19 cellular contexts compared by ENCODE assay signal in the genomic region with DNA sequence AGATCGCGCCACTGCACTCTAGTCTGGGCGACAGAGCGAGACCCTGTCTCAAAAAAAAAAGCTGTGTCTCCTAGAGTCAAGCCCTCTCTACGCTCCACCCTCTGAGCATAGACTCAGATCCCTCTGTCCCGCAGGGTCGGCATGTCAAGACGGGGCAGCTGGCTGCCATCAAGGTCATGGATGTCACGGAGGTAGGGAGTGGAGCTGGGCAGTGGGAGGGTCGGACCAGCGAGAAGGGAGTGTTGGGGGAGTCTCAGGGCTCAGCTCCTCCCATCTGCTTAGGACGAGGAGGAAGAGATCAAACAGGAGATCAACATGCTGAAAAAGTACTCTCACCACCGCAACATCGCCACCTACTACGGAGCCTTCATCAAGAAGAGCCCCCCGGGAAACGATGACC.
DNase-seq lines count a peak whose midpoint lies in the region; ATAC-seq and TF ChIP-seq lines count a peak whose summit lies in the region.
"Had no signal": no experiment of that assay in that cellular context is flagged by ENCODE, and none has a peak within 500 bp of the region (broad histone marks: within the 10 kb centered on the region; RNA-seq: fewer than 3 reads in every experiment).

No MANE protein-coding gene starts in this region.

- POLR2A ChIA-PET in HEK293 (lab: Yijun Ruan, JAX): interaction anchor here (0.6 kb wide), 1 partner anchor 66 kb away, joined by 7 read pairs; no protein-coding TSS in a partner anchor

- H3K27ac Mint-ChIP-seq in dendritic cell treated with granulocyte-macrophage colony-stimulating factor and Interleukin-4, amounts not matched to agents 40 ng/mL and 50 ng/mL, for 4 days: peak overlapping the region; percentile 78
- H3K27ac Mint-ChIP-seq: B cell had no signal

- H3K27ac ChIP-seq in HEK293 (ENCODE audit: extremely low read depth, low read depth, low read length) (no peak overlapping the region), layer of hippocampus (ENCODE audit: low read depth, low read length) (peak overlapping the region; percentile 85), substantia nigra (ENCODE audit: low read depth, low read length, poor library complexity, severe bottlenecking) (peak overlapping the region; percentile 83)
- H3K27ac ChIP-seq: GM23248 had no signal

- no peaks in the 10 kb centered on the region for H3K27me3 Mint-ChIP-seq in dendritic cell treated with granulocyte-macrophage colony-stimulating factor and Interleukin-4, amounts not matched to agents 40 ng/mL and 50 ng/mL, for 4 days
- H3K27me3 Mint-ChIP-seq: B cell had no signal

- no peak for ATAC-seq in HG03196 (IDR thresholded peaks at IDR 0.05; ENCODE audit: unreplicated experiment)

- no peaks in the 10 kb centered on the region for H3K27me3 ChIP-seq in layer of hippocampus (ENCODE audit: control insufficient read depth, insufficient read depth, low read length)

- peaks cover 91% of the 10 kb centered on the region for H3K4me1 Mint-ChIP-seq in dendritic cell treated with granulocyte-macrophage colony-stimulating factor and Interleukin-4, amounts not matched to agents 40 ng/mL and 50 ng/mL, for 4 days (ENCODE audit: low read depth)

- H3K36me3 Mint-ChIP-seq in dendritic cell treated with granulocyte-macrophage colony-stimulating factor and Interleukin-4, amounts not matched to agents 40 ng/mL and 50 ng/mL, for 4 days (ENCODE audit: low read depth): peaks cover 71% of the 10 kb centered on the region

- H3K9me3 ChIP-seq in HEK293 (ENCODE audit: control insufficient read depth, insufficient read depth, low read depth, low read length): no peaks in the 10 kb centered on the region

- peaks cover 15 to 57% of the 10 kb centered on the region in 2 experiments; a peak in 2 of 3 replicates for H3K36me3 ChIP-seq in HEK293 (ENCODE audit: control insufficient read depth in 2 of 2, insufficient read depth in 1 of 2, low read length in 2 of 2)

- intact Hi-C loops in dendritic cell treated with granulocyte-macrophage colony-stimulating factor and Interleukin-4, amounts not matched to agents 40 ng/mL and 50 ng/mL, for 4 days (cut with micrococcal nuclease): no loop called here

- CTCF ChIA-PET in HEK293 (lab: Yijun Ruan, JAX): interaction anchor here (0.6 to 2.2 kb wide), 20 partner anchors 12 to 319 kb away, joined by 3 to 17 read pairs (median 4); a partner anchor contains a TSS

- DNase-seq in substantia nigra (lab: John Stamatoyannopoulos, UW): no peak
- no peak for DNase-seq in NCI-H82 (lab: John Stamatoyannopoulos, UW)
- DNase-seq in NCI-H524 (lab: John Stamatoyannopoulos, UW): no peak
- DNase-seq in nucleus accumbens (lab: John Stamatoyannopoulos, UW): no peak
- DNase-seq: GF-D8, GM23248, MM.1S, NCI-H1092, NCI-H1436 treated with DMSO at 0.1 percent for 48 hours, NCI-H2029, NCI-H2171 treated with DMSO at 0.1 percent for 48 hours, NCI-H748 treated with DMSO at 0.1 percent for 48 hours, OCI-M1, SHP77 treated with DMSO at 0.1 percent for 48 hours had no signal

- H3K9me3 Mint-ChIP-seq in dendritic cell treated with granulocyte-macrophage colony-stimulating factor and Interleukin-4, amounts not matched to agents 40 ng/mL and 50 ng/mL, for 4 days: no peaks in the 10 kb centered on the region

- H3K4me3 ChIP-seq in HEK293 (ENCODE audit: low read depth, low read length): no peak overlapping the region
- H3K4me3 ChIP-seq: GM23248 had no signal

- no peak overlapping the region for H3K4me3 Mint-ChIP-seq in dendritic cell treated with granulocyte-macrophage colony-stimulating factor and Interleukin-4, amounts not matched to agents 40 ng/mL and 50 ng/mL, for 4 days
- H3K4me3 Mint-ChIP-seq: B cell had no signal

- H3K4me1 ChIP-seq in HEK293 (ENCODE audit: control insufficient read depth, insufficient read depth, low read length): no peaks in the 10 kb centered on the region

- TF ChIP-seq CTCF in HEK293 (tag by site-specific recombination; IDR thresholded peaks at IDR 0.05): no peak

TF ChIP-seq in HEK293, 187 proteins besides CTCF, POLR2A, EP300 and RAD21 (continues in another document):
- TF ChIP-seq ZNF423 (tag by site-specific recombination; IDR thresholded peaks at IDR 0.05) (no peak), BCL11A (tag by site-specific recombination; IDR thresholded peaks at IDR 0.05; ENCODE audit: low read depth) (no peak), ZNF624 (tag by site-specific recombination; IDR thresholded peaks at IDR 0.05) (no peak), ZNF416 (tag by site-specific recombination; IDR thresholded peaks at IDR 0.05) (no peak), ZNF664 (tag by site-specific recombination; IDR thresholded peaks at IDR 0.05) (no peak), KLF8 (tag by site-specific recombination; IDR thresholded peaks at IDR 0.05) (no peak), ZNF266 (tag by site-specific recombination; IDR thresholded peaks at IDR 0.05; ENCODE audit: low read depth) (no peak), ZSCAN16 (tag by site-specific recombination; IDR thresholded peaks at IDR 0.05) (no peak)
- TF ChIP-seq, protein P1, sequence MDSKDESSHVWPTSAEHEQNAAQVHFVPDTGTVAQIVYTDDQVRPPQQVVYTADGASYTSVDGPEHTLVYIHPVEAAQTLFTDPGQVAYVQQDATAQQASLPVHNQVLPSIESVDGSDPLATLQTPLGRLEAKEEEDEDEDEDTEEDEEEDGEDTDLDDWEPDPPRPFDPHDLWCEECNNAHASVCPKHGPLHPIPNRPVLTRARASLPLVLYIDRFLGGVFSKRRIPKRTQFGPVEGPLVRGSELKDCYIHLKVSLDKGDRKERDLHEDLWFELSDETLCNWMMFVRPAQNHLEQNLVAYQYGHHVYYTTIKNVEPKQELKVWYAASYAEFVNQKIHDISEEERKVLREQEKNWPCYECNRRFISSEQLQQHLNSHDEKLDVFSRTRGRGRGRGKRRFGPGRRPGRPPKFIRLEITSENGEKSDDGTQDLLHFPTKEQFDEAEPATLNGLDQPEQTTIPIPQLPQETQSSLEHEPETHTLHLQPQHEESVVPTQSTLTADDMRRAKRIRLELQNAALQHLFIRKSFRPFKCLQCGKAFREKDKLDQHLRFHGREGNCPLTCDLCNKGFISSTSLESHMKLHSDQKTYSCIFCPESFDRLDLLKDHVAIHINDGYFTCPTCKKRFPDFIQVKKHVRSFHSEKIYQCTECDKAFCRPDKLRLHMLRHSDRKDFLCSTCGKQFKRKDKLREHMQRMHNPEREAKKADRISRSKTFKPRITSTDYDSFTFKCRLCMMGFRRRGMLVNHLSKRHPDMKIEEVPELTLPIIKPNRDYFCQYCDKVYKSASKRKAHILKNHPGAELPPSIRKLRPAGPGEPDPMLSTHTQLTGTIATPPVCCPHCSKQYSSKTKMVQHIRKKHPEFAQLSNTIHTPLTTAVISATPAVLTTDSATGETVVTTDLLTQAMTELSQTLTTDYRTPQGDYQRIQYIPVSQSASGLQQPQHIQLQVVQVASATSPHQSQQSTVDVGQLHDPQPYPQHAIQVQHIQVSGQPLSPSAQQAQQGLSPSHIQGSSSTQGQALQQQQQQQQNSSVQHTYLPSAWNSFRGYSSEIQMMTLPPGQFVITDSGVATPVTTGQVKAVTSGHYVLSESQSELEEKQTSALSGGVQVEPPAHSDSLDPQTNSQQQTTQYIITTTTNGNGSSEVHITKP (tag by site-specific recombination; IDR thresholded peaks at IDR 0.05): 0 out of 2 replicates have a peak, but pooled peaks have one; percentile 14
- TF ChIP-seq, protein P2, sequence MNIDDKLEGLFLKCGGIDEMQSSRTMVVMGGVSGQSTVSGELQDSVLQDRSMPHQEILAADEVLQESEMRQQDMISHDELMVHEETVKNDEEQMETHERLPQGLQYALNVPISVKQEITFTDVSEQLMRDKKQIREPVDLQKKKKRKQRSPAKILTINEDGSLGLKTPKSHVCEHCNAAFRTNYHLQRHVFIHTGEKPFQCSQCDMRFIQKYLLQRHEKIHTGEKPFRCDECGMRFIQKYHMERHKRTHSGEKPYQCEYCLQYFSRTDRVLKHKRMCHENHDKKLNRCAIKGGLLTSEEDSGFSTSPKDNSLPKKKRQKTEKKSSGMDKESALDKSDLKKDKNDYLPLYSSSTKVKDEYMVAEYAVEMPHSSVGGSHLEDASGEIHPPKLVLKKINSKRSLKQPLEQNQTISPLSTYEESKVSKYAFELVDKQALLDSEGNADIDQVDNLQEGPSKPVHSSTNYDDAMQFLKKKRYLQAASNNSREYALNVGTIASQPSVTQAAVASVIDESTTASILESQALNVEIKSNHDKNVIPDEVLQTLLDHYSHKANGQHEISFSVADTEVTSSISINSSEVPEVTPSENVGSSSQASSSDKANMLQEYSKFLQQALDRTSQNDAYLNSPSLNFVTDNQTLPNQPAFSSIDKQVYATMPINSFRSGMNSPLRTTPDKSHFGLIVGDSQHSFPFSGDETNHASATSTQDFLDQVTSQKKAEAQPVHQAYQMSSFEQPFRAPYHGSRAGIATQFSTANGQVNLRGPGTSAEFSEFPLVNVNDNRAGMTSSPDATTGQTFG (tag by site-specific recombination; IDR thresholded peaks at IDR 0.05; ENCODE audit: borderline replicate concordance): no peak
